Comparison of ENCODE assay signal across 18 cellular contexts in genomic region chr15:74443100-74443909, GRCh38. TPM values are rescaled to one million over a fixed set of nuclear protein-coding genes. Genes with fewer than 3 reads are reported as not detected.
DNase-seq lines count a peak whose midpoint lies in the region; ATAC-seq, FAIRE-seq and TF ChIP-seq lines count a peak whose summit lies in the region.
"Had no signal": no experiment of that assay in that cellular context is flagged by ENCODE, and none has a peak within 500 bp of the region (broad histone marks: within the 10 kb centered on the region; RNA-seq: fewer than 3 reads in every experiment).

No MANE protein-coding gene starts in this region.

- no peaks in the 10 kb centered on the region for H3K9me3 Mint-ChIP-seq in T-helper 2 cell treated with Interferon-gamma antibody and Interleukin-4, amounts not matched to agents 5 μg/mL and 100 μg/mL, for 36 hours
- H3K9me3 Mint-ChIP-seq: CD8-positive, alpha-beta memory T cell; GM23338 had no signal

- in situ Hi-C loops in K562 (cut with MboI) (no loop called here), HepG2 (cut with HindIII; ENCODE audit: extremely low pct_ligation_motif_present, low pct_unique_long_range_greater_than_20kb) (no loop called here)

- H3K36me3 ChIP-seq in K562 (ENCODE audit: control insufficient read depth, insufficient read depth, low read length), result peaks cover 23% of the 10 kb centered on the region; the same call in 2 of the 3 replicates
- H3K36me3 ChIP-seq in HepG2 (replicated peaks in 1 of 2; ENCODE audit: control insufficient read depth in 1 of 2, insufficient read depth in 2 of 2, low read length in 2 of 2), result peaks cover 2 to 16% of the 10 kb centered on the region in 2 experiments; a peak in 4 of 5 replicates
- peaks cover 27 to 43% (median 32%) of the 10 kb centered on the region in 3 donors for H3K36me3 ChIP-seq in tibial artery

- H3K27ac Mint-ChIP-seq in T-helper 2 cell treated with Interferon-gamma antibody and Interleukin-4, amounts not matched to agents 5 μg/mL and 100 μg/mL, for 36 hours, result peak overlapping the region; percentile 24
- H3K27ac Mint-ChIP-seq: GM23338 had no signal

- WGBS in K562 (ENCODE audit: insufficient coverage, low coverage, missing lambda C conversion rate), result 53% methylated on average over 13 of the region's 14 CpGs
- WGBS in HepG2 (ENCODE audit: low lambda C conversion rate), result under 1% methylated on average over 14 of the region's 14 CpGs

- H3K4me1 ChIP-seq in K562 (replicated peaks in 1 of 2; ENCODE audit: control insufficient read depth in 2 of 2, insufficient read depth in 2 of 2, low read length in 2 of 2) (peaks cover 0 to 7% of the 10 kb centered on the region in 2 experiments; a peak in 4 of 5 replicates), HepG2 (ENCODE audit: insufficient read depth, low read length) (peaks cover 97% of the 10 kb centered on the region), tibial artery (no peaks in the 10 kb centered on the region)
- H3K4me1 ChIP-seq: ascending aorta, Peyer's patch had no signal

- H3K4me3 ChIP-seq in K562, result no peak overlapping the region
- peak overlapping the region; percentile 46 to 74 (median 52) for H3K4me3 ChIP-seq in HepG2 (replicated peaks in 1 of 3; ENCODE audit: insufficient read depth in 1 of 3, low read depth in 2 of 3, low read length in 3 of 3)
- no peak overlapping the region for H3K4me3 ChIP-seq in tibial artery
- H3K4me3 ChIP-seq: ascending aorta, GM23338, Peyer's patch had no signal

- H3K27me3 ChIP-seq in K562 (ENCODE audit: control insufficient read depth in 2 of 2, insufficient read depth in 2 of 2, low read length in 2 of 2) (no peaks in the 10 kb centered on the region), HepG2 (ENCODE audit: control insufficient read depth in 1 of 2, insufficient read depth in 2 of 2, low read length in 2 of 2) (no peaks in the 10 kb centered on the region), tibial artery (no peaks in the 10 kb centered on the region)
- H3K27me3 ChIP-seq: ascending aorta, Peyer's patch had no signal

- peak overlapping the region in 1 of 2 experiments; percentile 3; a peak in 1 of 4 replicates for H3K9ac ChIP-seq in K562 (ENCODE audit: insufficient read depth in 1 of 2, low read depth in 2 of 2, low read length in 2 of 2)
- H3K9ac ChIP-seq in HepG2 (ENCODE audit: insufficient read depth, low read depth, low read length), result peak overlapping the region; percentile 94

- H3K36me3 Mint-ChIP-seq in T-helper 2 cell treated with Interferon-gamma antibody and Interleukin-4, amounts not matched to agents 5 μg/mL and 100 μg/mL, for 36 hours (ENCODE audit: low read depth), result peaks cover 14% of the 10 kb centered on the region

- H4K20me1 ChIP-seq in K562 (replicated peaks; ENCODE audit: control insufficient read depth, insufficient read depth, low read length) (no peaks in the 10 kb centered on the region), HepG2 (ENCODE audit: insufficient read depth, low read length) (no peaks in the 10 kb centered on the region)

- TF ChIP-seq POLR2A in K562 (conservative IDR thresholded peaks at IDR 0.05), result no peak
- peak in 1 of 2 experiments; percentile 82; a peak in 3 of 4 replicates for TF ChIP-seq POLR2A in HepG2 (IDR thresholded peaks at IDR 0.05; ENCODE audit: insufficient read depth in 1 of 2, low read depth in 2 of 2, low read length in 2 of 2)

- H3K4me1 Mint-ChIP-seq in T-helper 2 cell treated with Interferon-gamma antibody and Interleukin-4, amounts not matched to agents 5 μg/mL and 100 μg/mL, for 36 hours (ENCODE audit: low read depth), result peaks cover 6% of the 10 kb centered on the region

- H2AFZ ChIP-seq in K562 (ENCODE audit: low read depth, low read length) (no peak overlapping the region), HepG2 (ENCODE audit: low read length) (no peak overlapping the region)
- H2AFZ ChIP-seq: GM23338 had no signal

- TF ChIP-seq EP300 in K562 (IDR thresholded peaks at IDR 0.05; ENCODE audit: low read length) (no peak), HepG2 (IDR thresholded peaks at IDR 0.05; ENCODE audit: low read depth in 2 of 2, low read length in 2 of 2) (peak; percentile 68 to 98), HepG2 (CRISPR knock-in tag; IDR thresholded peaks at IDR 0.05; ENCODE audit: borderline replicate concordance) (peak; percentile 98)

- no peak overlapping the region for H3K4me3 Mint-ChIP-seq in T-helper 2 cell treated with Interferon-gamma antibody and Interleukin-4, amounts not matched to agents 5 μg/mL and 100 μg/mL, for 36 hours
- H3K4me3 Mint-ChIP-seq: CD8-positive, alpha-beta memory T cell; GM23338 had no signal

- TF ChIP-seq CTCF in K562 (IDR thresholded peaks at IDR 0.05 in 2 of 3, conservative IDR thresholded peaks at IDR 0.05 in 1 of 3; ENCODE audit: insufficient read depth in 2 of 3, low read depth in 1 of 3, low read length in 3 of 3), result no peak
- TF ChIP-seq CTCF in HepG2 (CRISPR knock-in tag; IDR thresholded peaks at IDR 0.05), result no peak
- no peak for TF ChIP-seq CTCF in tibial artery (IDR thresholded peaks at IDR 0.05)

- CTCF ChIA-PET in K562 (lab: Yijun Ruan, JAX; ENCODE audit: low intra/inter-chr PET ratio), result no interaction called here
- CTCF ChIA-PET in HepG2 (lab: Yijun Ruan, JAX; ENCODE audit: low intra/inter-chr PET ratio, low total read pairs), result no interaction called here

- TF ChIP-seq RAD21 in K562 (CRISPR knock-in tag; conservative IDR thresholded peaks at IDR 0.05 in 1 of 2, IDR thresholded peaks at IDR 0.05 in 1 of 2) (no peak), HepG2 (CRISPR knock-in tag; IDR thresholded peaks at IDR 0.05) (peak; percentile 13; the same call in 1 of the 2 replicates)

- H3K27ac ChIP-seq in K562 (ENCODE audit: extremely low read depth, low read depth, low read length) (no peak overlapping the region), HepG2 (ENCODE audit: extremely low read length, insufficient read depth, low read length) (peak overlapping the region; percentile 97), tibial artery (no peak overlapping the region)
- H3K27ac ChIP-seq: ascending aorta, Peyer's patch had no signal

- FAIRE-seq in K562 (lab: Jason Lieb, UNC), result no peak
- FAIRE-seq in HepG2 (lab: Jason Lieb, UNC), result peak; percentile 94
- FAIRE-seq: GM18507 had no signal

- POLR2A ChIA-PET in K562 (lab: Yijun Ruan, JAX) (interaction anchor here (1.0 to 1.2 kb wide), 3 partner anchors 14 to 152 kb away, joined by 3 to 5 read pairs (median 4); no protein-coding TSS in a partner anchor), HepG2 (lab: Yijun Ruan, JAX) (interaction anchor here (0.8 to 9.6 kb wide), 28 partner anchors 12 to 1009 kb away, joined by 3 to 357 read pairs (median 8); partner anchors contain the start of genes ARID3B, SEMA7A and UBL7)

- DNase-seq in T-helper 2 cell treated with Interferon-gamma antibody and Interleukin-4, amounts not matched to agents 5 μg/mL and 100 μg/mL, for 36 hours (ENCODE audit: low spot score), result no peak
- DNase-seq in T-helper 2 cell, result no peak
- no peak for DNase-seq in K562 (ENCODE audit: extremely low read depth in 1 of 4, low spot score in 3 of 4)
- peak; percentile 99 for DNase-seq in HepG2 (ENCODE audit: low spot score)
- DNase-seq in superior temporal gyrus (ENCODE audit: extremely low spot score), result peak; percentile 40
- DNase-seq in tibial artery, result no peak
- DNase-seq in NCI-H526 (lab: John Stamatoyannopoulos, UW), result no peak
- DNase-seq: activated CD4-positive, alpha-beta T cell treated with anti-CD3 and anti-CD28 coated beads for 4 hours; KG1; NCI-H1436; NCI-H510A; stimulated activated naive CD8-positive, alpha-beta T cell treated with anti-CD3 and anti-CD28 coated beads, Interleukin-15, Interleukin-2, amounts not matched to agents 100 U/mL and 50 U/mL, for 24 hours had no signal

- no peaks in the 10 kb centered on the region for H3K27me3 Mint-ChIP-seq in T-helper 2 cell treated with Interferon-gamma antibody and Interleukin-4, amounts not matched to agents 5 μg/mL and 100 μg/mL, for 36 hours (ENCODE audit: low read depth)
- H3K27me3 Mint-ChIP-seq: CD8-positive, alpha-beta memory T cell had no signal

- BruUV-seq in K562 (replicated peaks; lab: Mats Ljungman, UMichigan), result no TSS peak
- no TSS peak for BruUV-seq in HepG2 (replicated peaks; lab: Mats Ljungman, UMichigan)

- ATAC-seq in K562 (0 out of 3 replicates have a peak, but pooled peaks have one; percentile 14), HepG2 (peak; percentile 75), HG03378 (IDR thresholded peaks at IDR 0.05; ENCODE audit: unreplicated experiment) (no peak)
- ATAC-seq: GM23338; stimulated activated naive CD8-positive, alpha-beta T cell treated with anti-CD3 and anti-CD28 coated beads, Interleukin-15, Interleukin-2, amounts not matched to agents 100 U/mL and 50 U/mL, for 24 hours had no signal

- H3K9me3 ChIP-seq in K562 (replicated peaks; ENCODE audit: control insufficient read depth, insufficient read depth, low read depth, low read length) (no peaks in the 10 kb centered on the region), HepG2 (ENCODE audit: low read length) (no peaks in the 10 kb centered on the region), tibial artery (no peaks in the 10 kb centered on the region)
- H3K9me3 ChIP-seq: ascending aorta, Peyer's patch had no signal

- H3K79me2 ChIP-seq in K562 (ENCODE audit: control insufficient read depth, insufficient read depth, low read length) (no peaks in the 10 kb centered on the region), HepG2 (ENCODE audit: insufficient read depth, low read length) (no peaks in the 10 kb centered on the region)

- no peak overlapping the region for H3K4me2 ChIP-seq in K562 (ENCODE audit: insufficient read depth, low read length)
- peak overlapping the region; percentile 100 for H3K4me2 ChIP-seq in HepG2 (ENCODE audit: low read depth, low read length)
- H3K4me2 ChIP-seq: GM23338 had no signal

- H3K9me1 ChIP-seq in K562 (ENCODE audit: control insufficient read depth, insufficient read depth, low read length), result no peaks in the 10 kb centered on the region

- intact Hi-C loops in K562 (cut with micrococcal nuclease) (no loop called here), HepG2 (cut with micrococcal nuclease; ENCODE audit: unreplicated experiment) (loop anchor here (1.0 to 5.0 kb wide), 2 partner anchors 18 to 174 kb away; partner anchors contain the start of genes CLK3 and UBL7), tibial artery (cut with DNase I; ENCODE audit: low total_unique reads) (no loop called here)

RNA-seq across cellular contexts. Expression of gene SEMA7A, which starts 9.5 kb away (rescaled TPM):
- 17.2 and 52.5 TPM in 2 replicates for total RNA-seq in K562 (2011; cell fraction: chromatin; rRNA removed; ENCODE audit: low replicate concordance)
- 48.0 and 55.7 TPM in 2 replicates for total RNA-seq in K562 (2011; cell fraction: nucleolus; rRNA removed)
- total RNA-seq in K562 (2011; cell fraction: nucleoplasm; rRNA removed), result 32.8 and 33.4 TPM in 2 replicates
- total RNA-seq in K562 (2014; rRNA removed) (4.8 and 5.7 TPM in 2 replicates), K562 (2014; rRNA removed; fragmentation: Illumina TruSeq; extraction: Trizol) (1.7 and 3.3 TPM in 2 replicates), K562 (2015; rRNA removed; fragmentation: Illumina TruSeq; extraction: Trizol) (6.1 and 6.6 TPM in 2 replicates), K562 (2021) (6.2 and 6.8 TPM in 2 replicates), HepG2 (2016; rRNA removed; fragmentation: Illumina TruSeq; extraction: Trizol) (7.1 and 15.8 TPM in 2 replicates)
- polyA plus RNA-seq in K562 (2011; rRNA removed) (8.2 and 12.8 TPM in 2 replicates), K562 (2014; fragmentation: Illumina TruSeq; extraction: Trizol) (6.4 and 6.8 TPM in 2 replicates), K562 (2014; fragmentation: Nextera tagmentation; extraction: Ambion mirVana) (under 1 TPM in 1 of 2 experiments, not detected in 1; 0.04 TPM), K562 (2014; rRNA removed) (3.6 and 7.2 TPM in 2 replicates), HepG2 (2011; rRNA removed) (9.0 and 11.3 TPM in 2 replicates)
- polyA plus RNA-seq in K562 (2011; cell fraction: cytosol; rRNA removed), result 15.1 and 15.7 TPM in 2 replicates
- polyA plus RNA-seq in K562 (2011; cell fraction: nucleus; rRNA removed), result 24.4 and 28.1 TPM in 2 replicates
- 12.7 and 16.6 TPM in 2 replicates for polyA plus RNA-seq in K562 (2012)
- polyA minus RNA-seq in K562 (2011; rRNA and poly(A)+ RNA removed), result 7.0 and 9.6 TPM in 2 replicates
- 8.2 and 10.7 TPM in 2 replicates for polyA minus RNA-seq in K562 (2011; cell fraction: cytosol; rRNA and poly(A)+ RNA removed)
- 8.9 and 13.2 TPM in 2 replicates for polyA minus RNA-seq in K562 (2011; cell fraction: nucleus; rRNA and poly(A)+ RNA removed)
- 6.7 and 6.9 TPM in 2 replicates for total RNA-seq in HepG2 (2016; cell fraction: cytosol; rRNA removed; fragmentation: Illumina TruSeq; extraction: Trizol; ENCODE audit: low read depth)
- 5.8 and 16.8 TPM in 2 replicates for total RNA-seq in HepG2 (2016; cell fraction: insoluble cytoplasmic fraction; rRNA removed; fragmentation: Illumina TruSeq; extraction: Trizol)
- 6.1 and 7.5 TPM in 2 replicates for total RNA-seq in HepG2 (2016; cell fraction: membrane; rRNA removed; fragmentation: Illumina TruSeq; extraction: Trizol)
- 18.1 and 21.2 TPM in 2 replicates for total RNA-seq in HepG2 (2016; cell fraction: nucleus; rRNA removed; fragmentation: Illumina TruSeq; extraction: Trizol)
- polyA plus RNA-seq in HepG2 (2011; cell fraction: cytosol; rRNA removed), result 9.5 and 11.5 TPM in 2 replicates
- 27.8 and 40.2 TPM in 2 replicates for polyA plus RNA-seq in HepG2 (2011; cell fraction: nucleus; rRNA removed)
- polyA plus RNA-seq in HepG2 (2012), result 6.1 and 9.1 TPM in 2 replicates
- 0.77 and 0.90 TPM in 2 replicates for polyA plus RNA-seq in HepG2 (2016; cell fraction: cytosol; fragmentation: Illumina TruSeq; extraction: Trizol; ENCODE audit: low read depth)
- polyA plus RNA-seq in HepG2 (2016; cell fraction: insoluble cytoplasmic fraction; fragmentation: Illumina TruSeq; extraction: Trizol; ENCODE audit: low read depth), result 3.7 and 5.2 TPM in 2 replicates
- polyA plus RNA-seq in HepG2 (2016; cell fraction: membrane; fragmentation: Illumina TruSeq; extraction: Trizol; ENCODE audit: low read depth), result 2.0 and 2.2 TPM in 2 replicates
- polyA plus RNA-seq in HepG2 (2016; cell fraction: nucleus; fragmentation: Illumina TruSeq; extraction: Trizol; ENCODE audit: insufficient read depth, low read depth), result 40.2 and 42.1 TPM in 2 replicates
- polyA minus RNA-seq in HepG2 (2011; rRNA and poly(A)+ RNA removed; ENCODE audit: low replicate concordance), result 1.2 and 27.6 TPM in 2 replicates
- polyA minus RNA-seq in HepG2 (2011; cell fraction: cytosol; rRNA and poly(A)+ RNA removed), result 8.8 and 9.2 TPM in 2 replicates
- 13.6 and 14.7 TPM in 2 replicates for polyA minus RNA-seq in HepG2 (2011; cell fraction: nucleus; rRNA and poly(A)+ RNA removed)

RNA-seq across cellular contexts. Expression of gene UBL7, which starts 17.7 kb away (rescaled TPM):
- total RNA-seq in K562 (2011; cell fraction: chromatin; rRNA removed; ENCODE audit: low replicate concordance), result 9.1 and 12.8 TPM in 2 replicates
- total RNA-seq in K562 (2011; cell fraction: nucleolus; rRNA removed), result 12.8 and 16.2 TPM in 2 replicates
- total RNA-seq in K562 (2011; cell fraction: nucleoplasm; rRNA removed), result 10.7 and 15.0 TPM in 2 replicates
- total RNA-seq in K562 (2014; rRNA removed) (36.6 and 79.6 TPM in 2 replicates), K562 (2014; rRNA removed; fragmentation: Illumina TruSeq; extraction: Trizol) (26.2 and 29.3 TPM in 2 replicates), K562 (2015; rRNA removed; fragmentation: Illumina TruSeq; extraction: Trizol) (31.1 and 32.4 TPM in 2 replicates), K562 (2021) (51.7 and 65.5 TPM in 2 replicates), HepG2 (2016; rRNA removed; fragmentation: Illumina TruSeq; extraction: Trizol) (55.0 and 63.2 TPM in 2 replicates)
- polyA plus RNA-seq in K562 (2011; rRNA removed) (63.4 and 64.7 TPM in 2 replicates), K562 (2014; fragmentation: Illumina TruSeq; extraction: Trizol) (52.8 and 65.0 TPM in 2 replicates), K562 (2014; fragmentation: Nextera tagmentation; extraction: Ambion mirVana) (10 to 100 TPM; 19.2 to 44.9 TPM), K562 (2014; rRNA removed) (47.8 and 70.3 TPM in 2 replicates), HepG2 (2011; rRNA removed) (63.5 and 65.3 TPM in 2 replicates)
- polyA plus RNA-seq in K562 (2011; cell fraction: cytosol; rRNA removed), result 107 and 180 TPM in 2 replicates
- polyA plus RNA-seq in K562 (2011; cell fraction: nucleus; rRNA removed), result 29.7 and 35.7 TPM in 2 replicates
- polyA plus RNA-seq in K562 (2012), result 41.6 and 62.1 TPM in 2 replicates
- 40.5 and 52.2 TPM in 2 replicates for polyA minus RNA-seq in K562 (2011; rRNA and poly(A)+ RNA removed)
- 40.3 and 40.8 TPM in 2 replicates for polyA minus RNA-seq in K562 (2011; cell fraction: cytosol; rRNA and poly(A)+ RNA removed)
- polyA minus RNA-seq in K562 (2011; cell fraction: nucleus; rRNA and poly(A)+ RNA removed), result 8.6 and 10.9 TPM in 2 replicates
- 40.0 and 66.0 TPM in 2 replicates for total RNA-seq in HepG2 (2016; cell fraction: cytosol; rRNA removed; fragmentation: Illumina TruSeq; extraction: Trizol; ENCODE audit: low read depth)
- 52.3 and 63.7 TPM in 2 replicates for total RNA-seq in HepG2 (2016; cell fraction: insoluble cytoplasmic fraction; rRNA removed; fragmentation: Illumina TruSeq; extraction: Trizol)
- total RNA-seq in HepG2 (2016; cell fraction: membrane; rRNA removed; fragmentation: Illumina TruSeq; extraction: Trizol), result 56.6 and 72.2 TPM in 2 replicates
- 14.7 and 21.3 TPM in 2 replicates for total RNA-seq in HepG2 (2016; cell fraction: nucleus; rRNA removed; fragmentation: Illumina TruSeq; extraction: Trizol)
- 57.8 and 86.0 TPM in 2 replicates for polyA plus RNA-seq in HepG2 (2011; cell fraction: cytosol; rRNA removed)
- polyA plus RNA-seq in HepG2 (2011; cell fraction: nucleus; rRNA removed), result 25.5 and 27.0 TPM in 2 replicates
- polyA plus RNA-seq in HepG2 (2012), result 38.1 and 49.1 TPM in 2 replicates
- 60.3 and 88.5 TPM in 2 replicates for polyA plus RNA-seq in HepG2 (2016; cell fraction: cytosol; fragmentation: Illumina TruSeq; extraction: Trizol; ENCODE audit: low read depth)
- polyA plus RNA-seq in HepG2 (2016; cell fraction: insoluble cytoplasmic fraction; fragmentation: Illumina TruSeq; extraction: Trizol; ENCODE audit: low read depth), result 70.2 and 77.9 TPM in 2 replicates
- polyA plus RNA-seq in HepG2 (2016; cell fraction: membrane; fragmentation: Illumina TruSeq; extraction: Trizol; ENCODE audit: low read depth), result 79.8 and 95.5 TPM in 2 replicates
- polyA plus RNA-seq in HepG2 (2016; cell fraction: nucleus; fragmentation: Illumina TruSeq; extraction: Trizol; ENCODE audit: insufficient read depth, low read depth), result 32.2 and 35.3 TPM in 2 replicates
- 109 and 162 TPM in 2 replicates for polyA minus RNA-seq in HepG2 (2011; rRNA and poly(A)+ RNA removed; ENCODE audit: low replicate concordance)
- polyA minus RNA-seq in HepG2 (2011; cell fraction: cytosol; rRNA and poly(A)+ RNA removed), result 22.8 and 25.9 TPM in 2 replicates
- 11.3 and 16.4 TPM in 2 replicates for polyA minus RNA-seq in HepG2 (2011; cell fraction: nucleus; rRNA and poly(A)+ RNA removed)

Comparison
In these comparisons a context has a peak if more than half of its experiments do, and no peak if none do; other contexts are left out.
1. DNase-seq: peak in HepG2 (single experiment) and superior temporal gyrus (single experiment); none in T-helper 2 cell treated with Interferon-gamma antibody and Interleukin-4, amounts not matched to agents 5 μg/mL and 100 μg/mL, for 36 hours (single experiment), T-helper 2 cell (0 of 5), K562 (0 of 4), tibial artery (0 of 2) and NCI-H526 (0 of 2).
2. H3K4me3 ChIP-seq: peak in HepG2 (3 of 3); none in K562 (single experiment) and tibial artery (0 of 2).